8 cellular contexts compared by ENCODE assay signal in genomic region chr22:43013355-43014061, GRCh38. TPM values are rescaled to one million over a fixed set of nuclear protein-coding genes. Genes with fewer than 3 reads are reported as not detected.
DNase-seq lines count a peak whose midpoint lies in the region; ATAC-seq, FAIRE-seq and TF ChIP-seq lines count a peak whose summit lies in the region.

No MANE protein-coding gene starts in this region.

- intact Hi-C loops in K562 (cut with micrococcal nuclease), result no loop called here

- H3K36me3 Mint-ChIP-seq in mesothelial cell of epicardium, result no peaks in the 10 kb centered on the region

- H3K4me3 Mint-ChIP-seq in mesothelial cell of epicardium, result peak overlapping the region; percentile 93

- peaks cover 19% of the 10 kb centered on the region in 2 experiments; a peak in 4 of 5 replicates for H3K4me1 ChIP-seq in K562 (replicated peaks in 1 of 2; ENCODE audit: control insufficient read depth in 2 of 2, insufficient read depth in 2 of 2, low read length in 2 of 2)

- H3K9me3 Mint-ChIP-seq in mesothelial cell of epicardium, result no peaks in the 10 kb centered on the region

- ATAC-seq in HG03432 (IDR thresholded peaks at IDR 0.05; ENCODE audit: unreplicated experiment) (peak; percentile 9), K562 (no peak), esophagus mucosa (no peak), HG03565 (IDR thresholded peaks at IDR 0.05; ENCODE audit: unreplicated experiment) (no peak), GM21825 (IDR thresholded peaks at IDR 0.05; ENCODE audit: unreplicated experiment) (no peak)

- CTCF ChIA-PET in AG04449 (lab: Yijun Ruan, JAX) (interaction anchor here (1.2 to 3.1 kb wide), 3 partner anchors 10 to 78 kb away, joined by 3 to 15 read pairs (median 13); no protein-coding TSS in a partner anchor), K562 (lab: Yijun Ruan, JAX; ENCODE audit: low intra/inter-chr PET ratio) (no interaction called here)

- no peak for TF ChIP-seq CTCF in AG04449 (IDR thresholded peaks at IDR 0.05; ENCODE audit: insufficient read depth, low read length, missing control alignments)
- TF ChIP-seq CTCF in K562 (IDR thresholded peaks at IDR 0.05 in 2 of 3, conservative IDR thresholded peaks at IDR 0.05 in 1 of 3; ENCODE audit: insufficient read depth in 2 of 3, low read depth in 1 of 3, low read length in 3 of 3), result no peak
- no peak for TF ChIP-seq CTCF in mesothelial cell of epicardium (IDR thresholded peaks at IDR 0.05; ENCODE audit: unreplicated experiment)

- H3K27me3 ChIP-seq in K562 (ENCODE audit: control insufficient read depth in 2 of 2, insufficient read depth in 2 of 2, low read length in 2 of 2), result no peaks in the 10 kb centered on the region

- H3K27ac Mint-ChIP-seq in mesothelial cell of epicardium, result peak overlapping the region; percentile 92

- peaks cover 12% of the 10 kb centered on the region for H4K20me1 ChIP-seq in K562 (replicated peaks; ENCODE audit: control insufficient read depth, insufficient read depth, low read length)

- H3K4me2 ChIP-seq in K562 (ENCODE audit: insufficient read depth, low read length), result peak overlapping the region; percentile 82

- H3K79me2 ChIP-seq in K562 (ENCODE audit: control insufficient read depth, insufficient read depth, low read length), result peaks cover 52% of the 10 kb centered on the region

- no peak for TF ChIP-seq POLR2A in K562 (conservative IDR thresholded peaks at IDR 0.05)

- in situ Hi-C loops in K562 (cut with MboI), result no loop called here

- H2AFZ ChIP-seq in K562 (ENCODE audit: low read depth, low read length), result no peak overlapping the region

- no peaks in the 10 kb centered on the region for H3K9me3 ChIP-seq in K562 (replicated peaks; ENCODE audit: control insufficient read depth, insufficient read depth, low read depth, low read length)

- peak overlapping the region in 1 of 2 experiments; percentile 91; a peak in 1 of 4 replicates for H3K9ac ChIP-seq in K562 (ENCODE audit: insufficient read depth in 1 of 2, low read depth in 2 of 2, low read length in 2 of 2)

- no peaks in the 10 kb centered on the region for H3K36me3 ChIP-seq in K562 (ENCODE audit: control insufficient read depth, insufficient read depth, low read length)

- BruUV-seq in K562 (replicated peaks; lab: Mats Ljungman, UMichigan), result TSS peak; percentile 35

- H3K27me3 Mint-ChIP-seq in mesothelial cell of epicardium (ENCODE audit: low read depth), result no peaks in the 10 kb centered on the region

- H3K4me3 ChIP-seq in AG04449 (ENCODE audit: low read depth, low read length), result peak overlapping the region; percentile 83
- peak overlapping the region; percentile 71 for H3K4me3 ChIP-seq in K562

- no peak for TF ChIP-seq RAD21 in K562 (CRISPR knock-in tag; conservative IDR thresholded peaks at IDR 0.05 in 1 of 2, IDR thresholded peaks at IDR 0.05 in 1 of 2)

- WGBS in K562 (ENCODE audit: insufficient coverage, low coverage, missing lambda C conversion rate), result 32% methylated on average over 7 of the region's 9 CpGs

- FAIRE-seq in K562 (lab: Jason Lieb, UNC), result peak; percentile 6

- no peaks in the 10 kb centered on the region for H3K9me1 ChIP-seq in K562 (ENCODE audit: control insufficient read depth, insufficient read depth, low read length)

- no peak for TF ChIP-seq EP300 in K562 (IDR thresholded peaks at IDR 0.05; ENCODE audit: low read length)

- peaks cover 35% of the 10 kb centered on the region for H3K4me1 Mint-ChIP-seq in mesothelial cell of epicardium

- no peak overlapping the region for H3K27ac ChIP-seq in K562 (ENCODE audit: extremely low read depth, low read depth, low read length)

- POLR2A ChIA-PET in AG04449 (lab: Yijun Ruan, JAX) (interaction anchor here (1.2 to 4.2 kb wide), 3 partner anchors 11 to 23 kb away, joined by 4 to 46 read pairs (median 25); no protein-coding TSS in a partner anchor), K562 (lab: Yijun Ruan, JAX) (interaction anchor here (0.6 to 2.4 kb wide), 4 partner anchors 9 to 155 kb away, joined by 3 to 6 read pairs (median 3); no protein-coding TSS in a partner anchor)

- DNase-seq in AG04449 (ENCODE audit: low read depth, low spot score) (no peak), K562 (ENCODE audit: extremely low read depth in 1 of 4, low spot score in 3 of 4) (no peak), mesothelial cell of epicardium (ENCODE audit: low spot score in 2 of 2, unreplicated experiment in 2 of 2) (no peak), NCI-H446 (lab: John Stamatoyannopoulos, UW) (no peak)

TF ChIP-seq in K562, 482 proteins besides CTCF, POLR2A, EP300 and RAD21:
- TF ChIP-seq ZKSCAN1 (IDR thresholded peaks at IDR 0.05; ENCODE audit: low read depth, low read length) (no peak), E2F6 (IDR thresholded peaks at IDR 0.05; ENCODE audit: borderline replicate concordance in 1 of 2, extremely low read depth in 1 of 2, insufficient read depth in 1 of 2, insufficient read length in 1 of 2, low read depth in 1 of 2, low read length in 1 of 2, poor library complexity in 1 of 2, severe bottlenecking in 1 of 2) (peak in 1 of 2 experiments; percentile 36)

RNA-seq across cellular contexts. Expression of gene PACSIN2, which starts 1.4 kb away (rescaled TPM):
- 40.5 and 46.9 TPM in 2 replicates for total RNA-seq in K562 (2011; cell fraction: chromatin; rRNA removed; ENCODE audit: low replicate concordance)
- 24.3 and 27.1 TPM in 2 replicates for total RNA-seq in K562 (2011; cell fraction: nucleolus; rRNA removed)
- 37.3 and 38.1 TPM in 2 replicates for total RNA-seq in K562 (2011; cell fraction: nucleoplasm; rRNA removed)
- total RNA-seq in K562 (2014; rRNA removed), result 20.3 and 23.9 TPM in 2 replicates
- total RNA-seq in K562 (2014; rRNA removed; fragmentation: Illumina TruSeq; extraction: Trizol), result 18.4 and 19.2 TPM in 2 replicates
- total RNA-seq in K562 (2015; rRNA removed; fragmentation: Illumina TruSeq; extraction: Trizol), result 21.0 TPM in 2 replicates
- total RNA-seq in K562 (2021), result 39.1 and 45.1 TPM in 2 replicates
- polyA plus RNA-seq in K562 (2011; rRNA removed), result 44.4 and 45.1 TPM in 2 replicates
- 38.0 and 44.7 TPM in 2 replicates for polyA plus RNA-seq in K562 (2011; cell fraction: cytosol; rRNA removed)
- polyA plus RNA-seq in K562 (2011; cell fraction: nucleus; rRNA removed), result 53.1 and 58.4 TPM in 2 replicates
- polyA plus RNA-seq in K562 (2012), result 31.0 and 53.1 TPM in 2 replicates
- polyA plus RNA-seq in K562 (2014; fragmentation: Illumina TruSeq; extraction: Trizol), result 33.5 and 37.5 TPM in 2 replicates
- under 1 TPM; 0.45 to 0.83 TPM for polyA plus RNA-seq in K562 (2014; fragmentation: Nextera tagmentation; extraction: Ambion mirVana)
- 31.8 and 36.3 TPM in 2 replicates for polyA plus RNA-seq in K562 (2014; rRNA removed)
- 23.9 and 28.8 TPM in 2 replicates for polyA minus RNA-seq in K562 (2011; rRNA and poly(A)+ RNA removed)
- 13.7 and 17.0 TPM in 2 replicates for polyA minus RNA-seq in K562 (2011; cell fraction: cytosol; rRNA and poly(A)+ RNA removed)
- polyA minus RNA-seq in K562 (2011; cell fraction: nucleus; rRNA and poly(A)+ RNA removed), result 9.4 and 14.0 TPM in 2 replicates
- 54.5 to 58.7 TPM (median 56.6 TPM) in 3 replicates for total RNA-seq in mesothelial cell of epicardium
- total RNA-seq in esophagus mucosa, result 29.7 TPM
